In genomic region chr11:67396587-67397398, GRCh38 we compare ENCODE assay signal across 13 cellular contexts. TPM values are rescaled to one million over a fixed set of nuclear protein-coding genes. Genes with fewer than 3 reads are reported as not detected.
A peak's percentile ranks its signal among the peaks of the same experiment; 100 is the strongest.
DNase-seq lines count a peak whose midpoint lies in the region; ATAC-seq lines count a peak whose summit lies in the region.
"Had no signal": no experiment of that assay in that cellular context is flagged by ENCODE, and none has a peak within 500 bp of the region (broad histone marks: within the 10 kb centered on the region; RNA-seq: fewer than 3 reads in every experiment).

No MANE protein-coding gene starts in this region.

- H3K4me3 ChIP-seq in naive thymus-derived CD4-positive, alpha-beta T cell (ENCODE audit: low read length): no peak overlapping the region
- H3K4me3 ChIP-seq: breast epithelium, psoas muscle had no signal

- H3K4me1 Mint-ChIP-seq in T-helper 17 cell: peaks cover 29% of the 10 kb centered on the region
- peaks cover 28 to 64% (median 45%) of the 10 kb centered on the region in 7 donors for H3K4me1 Mint-ChIP-seq in naive thymus-derived CD4-positive, alpha-beta T cell

- peaks cover 13 to 62% (median 14%) of the 10 kb centered on the region in 3 experiments for H3K36me3 ChIP-seq in naive thymus-derived CD4-positive, alpha-beta T cell (ENCODE audit: control insufficient read depth in 2 of 3, insufficient read depth in 3 of 3, low read length in 3 of 3)
- H3K36me3 ChIP-seq: breast epithelium had no signal

- POLR2A ChIA-PET in naive thymus-derived CD4-positive, alpha-beta T cell (lab: Charles Lee): interaction anchor here (0.6 to 25.4 kb wide), 14 partner anchors 8 to 286 kb away, joined by 3 to 1530 read pairs (median 3); partner anchors contain the start of genes CARNS1, CDK2AP2, PITPNM1 and POLD4

- no peak for ATAC-seq in T-helper 17 cell
- ATAC-seq in naive thymus-derived CD4-positive, alpha-beta T cell: no peak
- ATAC-seq: left cardiac atrium, psoas muscle had no signal

- H3K27ac ChIP-seq in naive thymus-derived CD4-positive, alpha-beta T cell (ENCODE audit: low read depth, low read length): peak overlapping the region; percentile 75
- H3K27ac ChIP-seq: breast epithelium, psoas muscle had no signal

- H3K27me3 ChIP-seq in naive thymus-derived CD4-positive, alpha-beta T cell (ENCODE audit: control insufficient read depth in 2 of 2, insufficient read depth in 2 of 2, low read length in 2 of 2): no peaks in the 10 kb centered on the region
- H3K27me3 ChIP-seq: breast epithelium had no signal

- peaks cover 3% of the 10 kb centered on the region for H3K36me3 Mint-ChIP-seq in T-helper 17 cell (ENCODE audit: low read depth)
- peaks cover 0 to 26% (median 0%) of the 10 kb centered on the region in 5 donors for H3K36me3 Mint-ChIP-seq in naive thymus-derived CD4-positive, alpha-beta T cell

- H3K27ac Mint-ChIP-seq in T-helper 17 cell: peak overlapping the region; percentile 94
- peak overlapping the region; percentile 64 to 96 (median 87) for H3K27ac Mint-ChIP-seq in naive thymus-derived CD4-positive, alpha-beta T cell

- no peaks in the 10 kb centered on the region for H3K9me3 Mint-ChIP-seq in naive thymus-derived CD4-positive, alpha-beta T cell

- H3K4me3 Mint-ChIP-seq in T-helper 17 cell: peak overlapping the region; percentile 78
- H3K4me3 Mint-ChIP-seq in naive thymus-derived CD4-positive, alpha-beta T cell: peak overlapping the region; percentile 62 to 81 (median 72)

- intact Hi-C loops in naive thymus-derived CD4-positive, alpha-beta T cell (cut with micrococcal nuclease): no loop called here

- peaks cover 30 to 43% of the 10 kb centered on the region in 2 donors for H3K4me1 ChIP-seq in naive thymus-derived CD4-positive, alpha-beta T cell (ENCODE audit: control insufficient read depth in 2 of 2, insufficient read depth in 2 of 2, low read length in 2 of 2)

- no peaks in the 10 kb centered on the region for H3K27me3 Mint-ChIP-seq in T-helper 17 cell
- no peaks in the 10 kb centered on the region for H3K27me3 Mint-ChIP-seq in naive thymus-derived CD4-positive, alpha-beta T cell

- no peaks in the 10 kb centered on the region for H3K9me3 ChIP-seq in T-helper 17 cell (ENCODE audit: control insufficient read depth, low read length, poor library complexity, severe bottlenecking)
- H3K9me3 ChIP-seq in naive thymus-derived CD4-positive, alpha-beta T cell (ENCODE audit: control insufficient read depth in 2 of 3, low read length in 3 of 3): no peaks in the 10 kb centered on the region
- H3K9me3 ChIP-seq: breast epithelium, psoas muscle had no signal

- CTCF ChIA-PET in naive thymus-derived CD4-positive, alpha-beta T cell (lab: Charles Lee): interaction anchor here (0.6 to 1.5 kb wide), 4 partner anchors 12 to 272 kb away, joined by 3 to 5 read pairs (median 3); partner anchors contain the start of gene PTPRCAP

- DNase-seq in DMS53 (lab: John Stamatoyannopoulos, UW) (peak; percentile 57), DMS53 treated with DMSO at 0.1 percent for 48 hours (lab: John Stamatoyannopoulos, UW; ENCODE audit: unreplicated experiment) (no peak), T-helper 17 cell (no peak), SW 1271 (lab: John Stamatoyannopoulos, UW) (no peak)
- peak in 2 of 9 donors; percentile 32 to 52 for DNase-seq in naive thymus-derived CD4-positive, alpha-beta T cell
- DNase-seq in central memory CD4-positive, alpha-beta T cell: no peak
- DNase-seq: 8988T, EL, left cardiac atrium, NCI-H2081 treated with DMSO at 0.1 percent for 48 hours, psoas muscle, RPMI8226 had no signal

RNA-seq across cellular contexts. Expression of gene PPP1CA, which starts 4.9 kb away (rescaled TPM):
- 100 to 1,000 TPM; 133 to 146 TPM for total RNA-seq in T-helper 17 cell
- total RNA-seq in naive thymus-derived CD4-positive, alpha-beta T cell: 100 to 1,000 TPM in 4 of 5 experiments, 10 to 100 TPM in 1; 83.0 to 339 (median 122) TPM
- polyA plus RNA-seq in naive thymus-derived CD4-positive, alpha-beta T cell: 100 to 1,000 TPM; 350 to 363 TPM

RNA-seq across cellular contexts. Expression of gene RAD9A, which starts 5.0 kb away (rescaled TPM):
- total RNA-seq in T-helper 17 cell: 10 to 100 TPM; 21.5 to 40.5 TPM
- 10 to 100 TPM; 25.6 to 48.0 (median 45.0) TPM for total RNA-seq in naive thymus-derived CD4-positive, alpha-beta T cell
- 1 to 10 TPM; 6.3 to 7.2 TPM for polyA plus RNA-seq in naive thymus-derived CD4-positive, alpha-beta T cell

RNA-seq across cellular contexts. Expression of gene TBC1D10C, which starts 7.1 kb away (rescaled TPM):
- 100 to 1,000 TPM; 251 to 262 TPM for total RNA-seq in T-helper 17 cell
- 100 to 1,000 TPM; 243 to 425 (median 346) TPM for total RNA-seq in naive thymus-derived CD4-positive, alpha-beta T cell
- 100 to 1,000 TPM; 225 to 366 TPM for polyA plus RNA-seq in naive thymus-derived CD4-positive, alpha-beta T cell

RNA-seq across cellular contexts. Expression of gene CARNS1, which starts 18.7 kb away (rescaled TPM):
- total RNA-seq in T-helper 17 cell: 1 to 10 TPM; 4.5 to 7.5 TPM
- 10 to 100 TPM in 2 of 5 experiments, 1 to 10 TPM in 2, under 1 TPM in 1; 0.53 to 14.2 (median 5.1) TPM for total RNA-seq in naive thymus-derived CD4-positive, alpha-beta T cell
- 1 to 10 TPM in 1 of 2 donors, under 1 TPM in 1; 0.97 to 1.4 TPM for polyA plus RNA-seq in naive thymus-derived CD4-positive, alpha-beta T cell

RNA-seq across cellular contexts. Expression of gene CLCF1, which starts 23.4 kb away (rescaled TPM):
- 1 to 10 TPM; 7.3 to 7.5 TPM for total RNA-seq in T-helper 17 cell
- 1 to 10 TPM in 2 of 5 experiments, under 1 TPM in 3; 0.32 to 7.8 (median 0.70) TPM for total RNA-seq in naive thymus-derived CD4-positive, alpha-beta T cell
- not detected for polyA plus RNA-seq in naive thymus-derived CD4-positive, alpha-beta T cell
